In genomic region chr9:20297646-20298084, GRCh38 we compare ENCODE assay signal across 12 cellular contexts.
DNase-seq lines count a peak whose midpoint lies in the region; ATAC-seq and TF ChIP-seq lines count a peak whose summit lies in the region.
"Had no signal": no experiment of that assay in that cellular context is flagged by ENCODE, and none has a peak within 500 bp of the region (broad histone marks: within the 10 kb centered on the region; RNA-seq: fewer than 3 reads in every experiment).

No MANE protein-coding gene starts in this region.

- H3K4me3 ChIP-seq in adipocyte (ENCODE audit: low read length) (no peak overlapping the region), foreskin fibroblast (ENCODE audit: low read depth in 1 of 2, low read length in 2 of 2) (no peak overlapping the region)

- no peaks in the 10 kb centered on the region for H3K9me3 ChIP-seq in adipocyte (ENCODE audit: control insufficient read depth, low read length)

- no peaks in the 10 kb centered on the region for H3K36me3 ChIP-seq in adipocyte (ENCODE audit: control insufficient read depth, insufficient read depth, low read length, severe bottlenecking)

- ATAC-seq in HG03342 (IDR thresholded peaks at IDR 0.05; ENCODE audit: unreplicated experiment): no peak
- ATAC-seq in stimulated activated effector memory CD8-positive, alpha-beta T cell treated with anti-CD3 and anti-CD28 coated beads, Interleukin-12 subunit alpha, Interleukin-12 subunit beta, amount 100 ng/mL, for 72 hours: no peak
- no peak for ATAC-seq in HG02981 (IDR thresholded peaks at IDR 0.05; ENCODE audit: unreplicated experiment)
- ATAC-seq: HepG2 had no signal

- H3K4me1 ChIP-seq in adipocyte (ENCODE audit: control insufficient read depth, insufficient read depth, low read length): peaks cover 17% of the 10 kb centered on the region

- H3K9me3 Mint-ChIP-seq in stimulated activated effector memory CD8-positive, alpha-beta T cell treated with anti-CD3 and anti-CD28 coated beads, Interleukin-12 subunit alpha, Interleukin-12 subunit beta, amount 100 ng/mL, for 72 hours: no peaks in the 10 kb centered on the region
- H3K9me3 Mint-ChIP-seq: activated naive CD4-positive, alpha-beta T cell treated with anti-CD3 and anti-CD28 coated beads for 36 hours had no signal

- no peaks in the 10 kb centered on the region for H3K4me1 Mint-ChIP-seq in stimulated activated effector memory CD8-positive, alpha-beta T cell treated with anti-CD3 and anti-CD28 coated beads, Interleukin-12 subunit alpha, Interleukin-12 subunit beta, amount 100 ng/mL, for 72 hours

- no peak overlapping the region for H3K9ac ChIP-seq in adipocyte (ENCODE audit: low read length)

- no peak overlapping the region for H3K27ac Mint-ChIP-seq in stimulated activated effector memory CD8-positive, alpha-beta T cell treated with anti-CD3 and anti-CD28 coated beads, Interleukin-12 subunit alpha, Interleukin-12 subunit beta, amount 100 ng/mL, for 72 hours
- H3K27ac Mint-ChIP-seq: activated naive CD4-positive, alpha-beta T cell treated with anti-CD3 and anti-CD28 coated beads for 36 hours had no signal

- H3K4me3 Mint-ChIP-seq in stimulated activated effector memory CD8-positive, alpha-beta T cell treated with anti-CD3 and anti-CD28 coated beads, Interleukin-12 subunit alpha, Interleukin-12 subunit beta, amount 100 ng/mL, for 72 hours: no peak overlapping the region
- H3K4me3 Mint-ChIP-seq: activated naive CD4-positive, alpha-beta T cell treated with anti-CD3 and anti-CD28 coated beads for 36 hours had no signal

- TF ChIP-seq CTCF in foreskin fibroblast (IDR thresholded peaks at IDR 0.05; ENCODE audit: low read depth, low read length) (no peak), GM20000 (IDR thresholded peaks at IDR 0.05; ENCODE audit: extremely low read depth, missing control alignments) (no peak)

- DNase-seq in AG08396 (ENCODE audit: low spot score) (peak; percentile 55), adipocyte (ENCODE audit: low read depth) (peak; percentile 52), foreskin fibroblast (peak; percentile 78 to 89), non-pigmented ciliary epithelial cell (ENCODE audit: low read depth) (peak; percentile 80), GM20000 (ENCODE audit: low spot score) (no peak)
- DNase-seq in stimulated activated effector memory CD8-positive, alpha-beta T cell treated with anti-CD3 and anti-CD28 coated beads, Interleukin-12 subunit alpha, Interleukin-12 subunit beta, amount 100 ng/mL, for 72 hours (ENCODE audit: low spot score in 2 of 2): no peak
- DNase-seq: activated naive CD4-positive, alpha-beta T cell treated with anti-CD3 and anti-CD28 coated beads for 36 hours; DND-41; left cardiac atrium had no signal

- no peaks in the 10 kb centered on the region for H3K27me3 ChIP-seq in adipocyte (replicated peaks; ENCODE audit: control insufficient read depth, insufficient read depth, low read length)

- H3K36me3 Mint-ChIP-seq in stimulated activated effector memory CD8-positive, alpha-beta T cell treated with anti-CD3 and anti-CD28 coated beads, Interleukin-12 subunit alpha, Interleukin-12 subunit beta, amount 100 ng/mL, for 72 hours: no peaks in the 10 kb centered on the region

Comparison
In these comparisons a context has a peak if more than half of its experiments do, and no peak if none do; other contexts are left out.
1. DNase-seq: peak in AG08396 (single experiment), adipocyte (single experiment), foreskin fibroblast (2 of 2) and non-pigmented ciliary epithelial cell (single experiment); none in GM20000 (single experiment) and stimulated activated effector memory CD8-positive, alpha-beta T cell treated with anti-CD3 and anti-CD28 coated beads, Interleukin-12 subunit alpha, Interleukin-12 subunit beta, amount 100 ng/mL, for 72 hours (0 of 2).